Comparison of ENCODE assay signal across 8 cellular contexts in genomic region chr13:48078251-48078656, GRCh38. TPM values are rescaled to one million over a fixed set of nuclear protein-coding genes. Genes with fewer than 3 reads are reported as not detected.
DNase-seq lines count a peak whose midpoint lies in the region; ATAC-seq, FAIRE-seq and TF ChIP-seq lines count a peak whose summit lies in the region.

No MANE protein-coding gene starts in this region.

- no peaks in the 10 kb centered on the region for H3K27me3 Mint-ChIP-seq in activated CD4-positive, alpha-beta memory T cell treated with anti-CD3 and anti-CD28 coated beads for 36 hours
- H3K27me3 Mint-ChIP-seq in osteocyte (ENCODE audit: unreplicated experiment): no peaks in the 10 kb centered on the region

- H3K4me3 ChIP-seq in suprapubic skin (no peak overlapping the region), sigmoid colon (no peak overlapping the region)

- H3K36me3 Mint-ChIP-seq in activated CD4-positive, alpha-beta memory T cell treated with anti-CD3 and anti-CD28 coated beads for 36 hours: peaks cover 58% of the 10 kb centered on the region
- H3K36me3 Mint-ChIP-seq in osteocyte (ENCODE audit: unreplicated experiment): peaks cover 61% of the 10 kb centered on the region

- TF ChIP-seq EP300 in suprapubic skin (IDR thresholded peaks at IDR 0.05) (no peak), sigmoid colon (IDR thresholded peaks at IDR 0.05) (no peak)

- TF ChIP-seq CTCF in osteocyte (IDR thresholded peaks at IDR 0.05) (peak; percentile 24), suprapubic skin (IDR thresholded peaks at IDR 0.05) (no peak), sigmoid colon (IDR thresholded peaks at IDR 0.05) (no peak)

- DNase-seq in GM12891 (ENCODE audit: insufficient read length, low spot score) (peak; percentile 32), osteocyte (ENCODE audit: extremely low spot score, unreplicated experiment) (no peak), suprapubic skin (ENCODE audit: low spot score in 2 of 2) (no peak), posterior vena cava (ENCODE audit: low spot score) (no peak), sigmoid colon (no peak)
- peak; percentile 33 for DNase-seq in activated CD4-positive, alpha-beta memory T cell treated with anti-CD3 and anti-CD28 coated beads for 36 hours

- ATAC-seq in GM21360 (IDR thresholded peaks at IDR 0.05; ENCODE audit: unreplicated experiment) (peak; percentile 97), HG03460 (IDR thresholded peaks at IDR 0.05; ENCODE audit: unreplicated experiment) (peak; percentile 96)

- WGBS in suprapubic skin: 42% methylated on average over 2 of the region's 2 CpGs
- 37 to 45% methylated on average over 2 of the region's 2 CpGs for WGBS in sigmoid colon, 2 donors

- H3K27ac ChIP-seq in suprapubic skin: no peak overlapping the region
- H3K27ac ChIP-seq in sigmoid colon: no peak overlapping the region

- H3K36me3 ChIP-seq in suprapubic skin (peaks cover 89% of the 10 kb centered on the region), sigmoid colon (peaks cover 24 to 96% (median 49%) of the 10 kb centered on the region in 4 donors)

- H3K4me1 ChIP-seq in suprapubic skin (no peaks in the 10 kb centered on the region), sigmoid colon (no peaks in the 10 kb centered on the region)

- CTCF ChIA-PET in activated CD4-positive, alpha-beta memory T cell treated with anti-CD3 and anti-CD28 coated beads for 36 hours (lab: Charles Lee): interaction anchor here (1.1 to 2.1 kb wide), 5 partner anchors 10 to 691 kb away, joined by 3 to 14 read pairs (median 4); partner anchors contain the start of gene MED4

- POLR2A ChIA-PET in activated CD4-positive, alpha-beta memory T cell treated with anti-CD3 and anti-CD28 coated beads for 36 hours (lab: Charles Lee): interaction anchor here (2.0 kb wide), 1 partner anchor 17 kb away, joined by 5 read pairs; the partner anchor contains the start of gene MED4

- H3K4me1 Mint-ChIP-seq in activated CD4-positive, alpha-beta memory T cell treated with anti-CD3 and anti-CD28 coated beads for 36 hours (ENCODE audit: low read depth): peaks cover 3% of the 10 kb centered on the region
- H3K4me1 Mint-ChIP-seq in osteocyte (ENCODE audit: unreplicated experiment): no peaks in the 10 kb centered on the region

- H3K27ac Mint-ChIP-seq in activated CD4-positive, alpha-beta memory T cell treated with anti-CD3 and anti-CD28 coated beads for 36 hours: no peak overlapping the region
- H3K27ac Mint-ChIP-seq in osteocyte (ENCODE audit: unreplicated experiment): no peak overlapping the region

- H3K9me3 ChIP-seq in suprapubic skin (no peaks in the 10 kb centered on the region), sigmoid colon (no peaks in the 10 kb centered on the region)

- peak; percentile 98 for FAIRE-seq in GM12891 (lab: Jason Lieb, UNC)

- no peak for TF ChIP-seq POLR2A in GM12891 (IDR thresholded peaks at IDR 0.05; ENCODE audit: low read depth, low read length)
- no peak for TF ChIP-seq POLR2A in suprapubic skin (IDR thresholded peaks at IDR 0.05)
- no peak for TF ChIP-seq POLR2A in sigmoid colon (IDR thresholded peaks at IDR 0.05)

- H3K4me3 Mint-ChIP-seq in activated CD4-positive, alpha-beta memory T cell treated with anti-CD3 and anti-CD28 coated beads for 36 hours: no peak overlapping the region
- no peak overlapping the region for H3K4me3 Mint-ChIP-seq in osteocyte (ENCODE audit: unreplicated experiment)

- H3K27me3 ChIP-seq in suprapubic skin (no peaks in the 10 kb centered on the region), sigmoid colon (no peaks in the 10 kb centered on the region)

- intact Hi-C loops in activated CD4-positive, alpha-beta memory T cell treated with anti-CD3 and anti-CD28 coated beads for 36 hours (cut with micrococcal nuclease): no loop called here
- intact Hi-C loops in posterior vena cava (cut with DNase I): no loop called here
- intact Hi-C loops in sigmoid colon (cut with DNase I): no loop called here

- no peaks in the 10 kb centered on the region for H3K9me3 Mint-ChIP-seq in activated CD4-positive, alpha-beta memory T cell treated with anti-CD3 and anti-CD28 coated beads for 36 hours
- no peaks in the 10 kb centered on the region for H3K9me3 Mint-ChIP-seq in osteocyte (ENCODE audit: unreplicated experiment)

TF ChIP-seq in GM12891, 5 proteins besides CTCF, POLR2A, EP300 and RAD21:
- TF ChIP-seq POLR2AphosphoS5 (IDR thresholded peaks at IDR 0.05; ENCODE audit: low read depth, low read length) (no peak), SPI1 (IDR thresholded peaks at IDR 0.05; ENCODE audit: low read depth, low read length) (peak; percentile 92), TAF1 (IDR thresholded peaks at IDR 0.05; ENCODE audit: low read depth, low read length) (no peak)

RNA-seq across cellular contexts. Expression of gene MED4, which starts 16.6 kb away (rescaled TPM):
- polyA plus RNA-seq in GM12891 (2012; ENCODE audit: low read depth, missing spikeins): 44.6 TPM
- total RNA-seq in activated CD4-positive, alpha-beta memory T cell treated with anti-CD3 and anti-CD28 coated beads for 36 hours: 10 to 100 TPM; 49.3 to 53.0 TPM
- total RNA-seq in osteocyte (38.6 and 44.2 TPM in 2 replicates), suprapubic skin (10 to 100 TPM; 34.7 to 46.3 (median 40.6) TPM), posterior vena cava (10 to 100 TPM; 38.6 to 41.6 TPM), sigmoid colon (10 to 100 TPM; 38.5 to 63.5 (median 43.5) TPM)
- polyA plus RNA-seq in sigmoid colon: 10 to 100 TPM; 49.9 to 76.9 (median 61.5) TPM

RNA-seq across cellular contexts. Expression of gene NUDT15, which starts 40.7 kb away (rescaled TPM):
- 10.0 TPM for polyA plus RNA-seq in GM12891 (2012; ENCODE audit: low read depth, missing spikeins)
- 10 to 100 TPM; 18.5 to 19.2 TPM for total RNA-seq in activated CD4-positive, alpha-beta memory T cell treated with anti-CD3 and anti-CD28 coated beads for 36 hours
- total RNA-seq in osteocyte (9.0 and 9.3 TPM in 2 replicates), suprapubic skin (1 to 10 TPM; 5.6 to 10.0 (median 9.1) TPM), posterior vena cava (10 to 100 TPM in 1 of 2 donors, 1 to 10 TPM in 1; 8.5 to 10.3 TPM), sigmoid colon (1 to 10 TPM; 6.6 to 8.9 (median 7.8) TPM)
- polyA plus RNA-seq in sigmoid colon: 10 to 100 TPM; 23.0 to 53.4 (median 40.2) TPM

Comparison
In these comparisons a context has a peak if more than half of its experiments do, and no peak if none do; other contexts are left out.
1. DNase-seq: peak in GM12891 (single experiment) and activated CD4-positive, alpha-beta memory T cell treated with anti-CD3 and anti-CD28 coated beads for 36 hours (single experiment); none in osteocyte (single experiment), suprapubic skin (0 of 2), posterior vena cava (single experiment) and sigmoid colon (single experiment).